Comparison of ENCODE assay signal across 2 cellular contexts in genomic region chr2:4775668-4776067, GRCh38.
TF ChIP-seq lines count a peak whose summit lies in the region.

No MANE protein-coding gene starts in this region.

TF ChIP-seq in HepG2, 621 proteins besides CTCF, POLR2A, EP300 and RAD21:
- TF ChIP-seq ZNF567 (CRISPR knock-in tag; IDR thresholded peaks at IDR 0.05; ENCODE audit: borderline replicate concordance) (no peak), SNRNP70 (IDR thresholded peaks at IDR 0.05; ENCODE audit: low read depth, low read length) (no peak), MAFF (IDR thresholded peaks at IDR 0.05; ENCODE audit: low read depth, low read length) (peak; percentile 82), NFYC (CRISPR knock-in tag; IDR thresholded peaks at IDR 0.05) (no peak), MAFK (conservative IDR thresholded peaks at IDR 0.05 in 1 of 2, IDR thresholded peaks at IDR 0.05 in 1 of 2; ENCODE audit: low read length in 2 of 2) (peak; percentile 73 to 91)
- TF ChIP-seq, protein P1, sequence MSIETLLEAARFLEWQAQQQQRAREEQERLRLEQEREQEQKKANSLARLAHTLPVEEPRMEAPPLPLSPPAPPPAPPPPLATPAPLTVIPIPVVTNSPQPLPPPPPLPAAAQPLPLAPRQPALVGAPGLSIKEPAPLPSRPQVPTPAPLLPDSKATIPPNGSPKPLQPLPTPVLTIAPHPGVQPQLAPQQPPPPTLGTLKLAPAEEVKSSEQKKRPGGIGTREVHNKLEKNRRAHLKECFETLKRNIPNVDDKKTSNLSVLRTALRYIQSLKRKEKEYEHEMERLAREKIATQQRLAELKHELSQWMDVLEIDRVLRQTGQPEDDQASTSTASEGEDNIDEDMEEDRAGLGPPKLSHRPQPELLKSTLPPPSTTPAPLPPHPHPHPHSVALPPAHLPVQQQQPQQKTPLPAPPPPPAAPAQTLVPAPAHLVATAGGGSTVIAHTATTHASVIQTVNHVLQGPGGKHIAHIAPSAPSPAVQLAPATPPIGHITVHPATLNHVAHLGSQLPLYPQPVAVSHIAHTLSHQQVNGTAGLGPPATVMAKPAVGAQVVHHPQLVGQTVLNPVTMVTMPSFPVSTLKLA (IDR thresholded peaks at IDR 0.05) = no peak
- TF ChIP-seq, protein P2, sequence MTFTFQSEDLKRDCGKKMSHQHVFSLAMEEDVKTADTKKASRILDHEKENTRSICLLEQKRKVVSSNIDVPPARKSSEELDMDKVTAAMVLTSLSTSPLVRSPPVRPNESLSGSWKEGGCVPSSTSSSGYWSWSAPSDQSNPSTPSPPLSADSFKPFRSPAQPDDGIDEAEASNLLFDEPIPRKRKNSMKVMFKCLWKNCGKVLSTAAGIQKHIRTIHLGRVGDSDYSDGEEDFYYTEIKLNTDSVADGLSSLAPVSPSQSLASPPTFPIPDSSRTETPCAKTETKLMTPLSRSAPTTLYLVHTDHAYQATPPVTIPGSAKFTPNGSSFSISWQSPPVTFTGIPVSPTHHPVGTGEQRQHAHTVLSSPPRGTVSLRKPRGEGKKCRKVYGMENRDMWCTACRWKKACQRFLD (CRISPR knock-in tag; IDR thresholded peaks at IDR 0.05; ENCODE audit: borderline replicate concordance) = no peak

TF ChIP-seq in IMR-90, 13 proteins besides CTCF, POLR2A, EP300 and RAD21:
- TF ChIP-seq RFX5 (IDR thresholded peaks at IDR 0.05; ENCODE audit: low read depth, low read length) (no peak), MAFK (IDR thresholded peaks at IDR 0.05; ENCODE audit: low read depth, low read length) (peak; percentile 78)
